32 cellular contexts compared by ENCODE assay signal in the genomic region with DNA sequence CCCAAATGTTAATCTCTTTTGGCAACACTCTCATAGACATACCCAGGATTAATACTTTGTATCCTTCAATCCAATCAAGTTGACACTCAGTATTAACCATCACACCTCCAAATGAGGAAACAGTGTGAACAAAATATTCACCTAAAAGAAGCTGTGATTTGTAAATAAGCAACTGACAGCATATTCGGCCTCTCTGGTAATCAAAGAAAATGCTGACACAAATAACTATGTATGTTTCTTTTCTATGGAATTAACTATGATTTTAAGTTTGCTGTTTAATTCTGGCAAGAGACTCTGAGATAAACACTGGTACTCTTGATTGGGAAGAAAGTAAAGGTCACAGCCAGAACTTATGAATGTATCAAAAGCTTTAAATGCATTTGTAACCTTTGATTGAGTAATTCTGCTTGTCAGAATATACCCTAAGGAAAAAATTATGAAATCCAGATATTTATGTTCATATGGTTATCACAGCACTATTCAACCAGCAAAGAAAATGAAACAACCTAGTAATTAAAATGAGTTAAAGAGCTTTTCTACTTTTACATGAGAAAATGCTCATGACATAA. TPM values are rescaled to one million over a fixed set of nuclear protein-coding genes. Genes with fewer than 3 reads are reported as not detected.
"Had no signal": no experiment of that assay in that cellular context is flagged by ENCODE, and none has a peak within 500 bp of the region (broad histone marks: within the 10 kb centered on the region; RNA-seq: fewer than 3 reads in every experiment).

No MANE protein-coding gene starts in this region.

- H3K9me3 ChIP-seq: ascending aorta, breast epithelium, gastroesophageal sphincter, heart right ventricle had no signal

- H2AFZ ChIP-seq: hepatocyte had no signal

- H3K4me3 Mint-ChIP-seq: activated CD4-positive, alpha-beta memory T cell treated with anti-CD3 and anti-CD28 coated beads, Interleukin-2, amount 10 ng/mL, durations not matched to agents 7 days and 5 days; activated CD4-positive, alpha-beta T cell treated with anti-CD3 and anti-CD28 coated beads, Interleukin-2, amount 10 ng/mL, durations not matched to agents 7 days and 5 days; activated naive CD4-positive, alpha-beta T cell treated with anti-CD3 and anti-CD28 coated beads, Interleukin-2, amount 50 U/mL, for 24 hours; activated naive CD8-positive, alpha-beta T cell treated with anti-CD3 and anti-CD28 coated beads for 36 hours; activated naive CD8-positive, alpha-beta T cell treated with anti-CD3 and anti-CD28 coated beads, Interleukin-2, amount 50 U/mL, for 24 hours; activated T-cell treated with anti-CD3 and anti-CD28 coated beads, Interleukin-2, amount 50 U/mL, for 24 hours; activated T-cell treated with anti-CD3 and anti-CD28 coated beads, Interleukin-2, amount 50 U/mL, for 72 hours; brain; dendritic cell treated with granulocyte-macrophage colony-stimulating factor and Interleukin-4, amounts not matched to agents 40 ng/mL and 50 ng/mL, for 4 days; endodermal cell; WTC11 had no signal

- H3K36me3 ChIP-seq: ascending aorta, breast epithelium, cardiac muscle cell, gastroesophageal sphincter, heart right ventricle had no signal

- H3K27ac Mint-ChIP-seq: activated CD4-positive, alpha-beta memory T cell treated with anti-CD3 and anti-CD28 coated beads, Interleukin-2, amount 10 ng/mL, durations not matched to agents 7 days and 5 days; activated CD4-positive, alpha-beta T cell treated with anti-CD3 and anti-CD28 coated beads, Interleukin-2, amount 10 ng/mL, durations not matched to agents 7 days and 5 days; activated naive CD4-positive, alpha-beta T cell treated with anti-CD3 and anti-CD28 coated beads, Interleukin-2, amount 50 U/mL, for 24 hours; activated naive CD8-positive, alpha-beta T cell treated with anti-CD3 and anti-CD28 coated beads for 36 hours; activated naive CD8-positive, alpha-beta T cell treated with anti-CD3 and anti-CD28 coated beads, Interleukin-2, amount 50 U/mL, for 24 hours; activated T-cell treated with anti-CD3 and anti-CD28 coated beads, Interleukin-2, amount 50 U/mL, for 24 hours; activated T-cell treated with anti-CD3 and anti-CD28 coated beads, Interleukin-2, amount 50 U/mL, for 72 hours; brain; dendritic cell treated with granulocyte-macrophage colony-stimulating factor and Interleukin-4, amounts not matched to agents 40 ng/mL and 50 ng/mL, for 4 days; endodermal cell; WTC11 had no signal

- H3K4me1 ChIP-seq: breast epithelium, foreskin keratinocyte had no signal

- H3K27me3 ChIP-seq: ascending aorta, breast epithelium, cardiac muscle cell, foreskin keratinocyte, gastroesophageal sphincter, heart right ventricle, hepatocyte had no signal

- H3K79me2 ChIP-seq: hepatocyte had no signal

- H3K27ac ChIP-seq: ascending aorta, breast epithelium, cardiac muscle cell, coronary artery, dorsolateral prefrontal cortex, foreskin keratinocyte, gastroesophageal sphincter, heart right ventricle, hepatocyte, VCaP had no signal

- H3K9me3 Mint-ChIP-seq: endodermal cell had no signal

- H3K36me3 Mint-ChIP-seq: brain, WTC11 had no signal

- DNase-seq: activated CD4-positive, alpha-beta memory T cell treated with anti-CD3 and anti-CD28 coated beads, Interleukin-2, amount 10 ng/mL, durations not matched to agents 7 days and 5 days; activated CD4-positive, alpha-beta T cell treated with anti-CD3 and anti-CD28 coated beads for 4 hours; activated CD4-positive, alpha-beta T cell treated with anti-CD3 and anti-CD28 coated beads, Interleukin-2, amount 50 U/mL, for 4 hours; activated CD4-positive, CD25-positive, alpha-beta regulatory T cell treated with anti-CD3 and anti-CD28 coated beads, Interleukin-2, amount 50 U/mL, for 72 hours; activated CD8-positive, alpha-beta memory T cell treated with anti-CD3 and anti-CD28 coated beads, Interleukin-2, amount 50 U/mL, for 48 hours; activated gamma-delta T cell treated with Interleukin-2 at 50 U/mL for 16 hours; activated naive CD4-positive, alpha-beta T cell treated with Interleukin-2 at 50 U/mL for 16 hours; activated naive CD8-positive, alpha-beta T cell treated with anti-CD3 and anti-CD28 coated beads for 36 hours; activated naive CD8-positive, alpha-beta T cell treated with anti-CD3 and anti-CD28 coated beads, Interleukin-2, amount 50 U/mL, for 24 hours; activated T-cell treated with anti-CD3 and anti-CD28 coated beads for 4 hours; activated T-cell treated with anti-CD3 and anti-CD28 coated beads, Interleukin-2, amount 50 U/mL, for 24 hours; activated T-cell treated with anti-CD3 and anti-CD28 coated beads, Interleukin-2, amount 50 U/mL, for 72 hours; central memory CD4-positive, alpha-beta T cell; dorsolateral prefrontal cortex; effector memory CD4-positive, alpha-beta T cell; endodermal cell; foreskin keratinocyte; T-helper 2 cell had no signal

- ATAC-seq: activated naive CD8-positive, alpha-beta T cell treated with anti-CD3 and anti-CD28 coated beads, Interleukin-2, amount 50 U/mL, for 24 hours; activated T-cell treated with anti-CD3 and anti-CD28 coated beads, Interleukin-2, amount 50 U/mL, for 72 hours; esophagus mucosa; foreskin keratinocyte; gastroesophageal sphincter; heart right ventricle; WTC11 had no signal

- H3K27me3 Mint-ChIP-seq: activated CD4-positive, alpha-beta memory T cell treated with anti-CD3 and anti-CD28 coated beads, Interleukin-2, amount 10 ng/mL, durations not matched to agents 7 days and 5 days; activated CD4-positive, alpha-beta T cell treated with anti-CD3 and anti-CD28 coated beads, Interleukin-2, amount 10 ng/mL, durations not matched to agents 7 days and 5 days; activated naive CD4-positive, alpha-beta T cell treated with anti-CD3 and anti-CD28 coated beads, Interleukin-2, amount 50 U/mL, for 24 hours; activated naive CD8-positive, alpha-beta T cell treated with anti-CD3 and anti-CD28 coated beads for 36 hours; activated T-cell treated with anti-CD3 and anti-CD28 coated beads, Interleukin-2, amount 50 U/mL, for 24 hours had no signal

- H3K4me2 ChIP-seq: hepatocyte had no signal

- H3K4me3 ChIP-seq: ascending aorta, breast epithelium, cardiac muscle cell, coronary artery, dorsolateral prefrontal cortex, gastroesophageal sphincter, heart right ventricle, hepatocyte had no signal

RNA-seq across cellular contexts. Expression of a gene that starts 3.6 kb away (rescaled TPM):
- total RNA-seq: foreskin keratinocyte had no signal
